22 cellular contexts compared by ENCODE assay signal in the genomic region with DNA sequence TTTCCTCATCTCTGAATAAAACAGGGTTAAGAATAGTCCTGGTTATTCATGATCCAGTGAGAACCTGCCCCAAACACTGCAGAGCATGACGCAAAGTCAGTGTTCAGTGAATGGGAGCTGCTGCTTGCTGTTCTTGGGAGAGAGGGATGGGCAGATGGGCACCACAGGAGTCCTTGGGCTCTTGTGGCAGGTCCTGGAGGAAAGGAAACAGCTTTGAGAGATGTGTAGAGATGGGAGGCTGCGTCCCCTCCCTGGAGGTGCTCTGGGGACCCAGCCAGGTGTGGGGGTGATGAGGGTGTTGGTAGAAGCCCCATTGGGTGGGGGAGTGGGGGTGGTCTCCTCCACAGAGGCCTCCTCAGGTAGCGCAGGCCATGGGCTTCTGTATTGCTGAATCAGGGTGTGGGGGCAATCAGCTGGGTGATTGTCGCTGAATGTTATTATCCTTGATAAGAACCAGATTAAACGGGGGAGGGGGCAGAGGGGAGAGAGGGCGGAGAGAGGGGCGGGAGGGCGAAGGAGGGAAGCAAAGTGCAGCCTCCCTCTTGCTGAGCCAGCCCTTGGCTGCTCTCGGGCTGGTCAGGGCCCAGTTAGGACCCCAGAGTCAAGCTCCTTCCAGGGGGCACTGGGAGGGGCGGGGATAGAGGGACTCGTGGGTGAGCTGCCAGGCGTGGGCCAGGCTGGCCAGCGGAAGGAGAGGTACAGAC. TPM values are rescaled to one million over a fixed set of nuclear protein-coding genes. Genes with fewer than 3 reads are reported as not detected.
DNase-seq lines count a peak whose midpoint lies in the region; TF ChIP-seq lines count a peak whose summit lies in the region.
"Had no signal": no experiment of that assay in that cellular context is flagged by ENCODE, and none has a peak within 500 bp of the region (broad histone marks: within the 10 kb centered on the region; RNA-seq: fewer than 3 reads in every experiment).

No MANE protein-coding gene starts in this region.

- CTCF ChIA-PET in HEK293 (lab: Yijun Ruan, JAX): interaction anchor here (0.6 kb wide), 1 partner anchor 134 kb away, joined by 3 read pairs; no protein-coding TSS in a partner anchor

- DNase-seq in NCI-H524 treated with DMSO at 0.1 percent for 48 hours (lab: John Stamatoyannopoulos, UW): peak; percentile 36
- DNase-seq in cerebellum (ENCODE audit: low spot score): peak; percentile 23
- no peak for DNase-seq in anterior cingulate cortex (lab: John Stamatoyannopoulos, UW)
- DNase-seq in immature natural killer cell: no peak
- no peak for DNase-seq in MM.1S
- DNase-seq: activated CD8-positive, alpha-beta T cell treated with anti-CD3 and anti-CD28 coated beads, Interleukin-2, amount 10 ng/mL, durations not matched to agents 7 days and 5 days; aorta; Calu3; cerebellar nuclear complex; glutamatergic neuron; Kasumi-1; kidney glomerular epithelial cell; NCI-H748 treated with DMSO at 0.1 percent for 48 hours; stimulated activated naive CD4-positive, alpha-beta T cell treated with Interleukin-2 at 50 U/mL for 16 hours; T-helper 17 cell; testis had no signal

- H3K27ac ChIP-seq in HEK293 (ENCODE audit: extremely low read depth, low read depth, low read length) (no peak overlapping the region), MM.1S (ENCODE audit: low read length) (no peak overlapping the region)
- H3K27ac ChIP-seq: C4-2B, neutrophil, testis had no signal

- POLR2A ChIA-PET in HEK293 (lab: Yijun Ruan, JAX): interaction anchor here (0.5 to 0.6 kb wide), 2 partner anchors 22 to 1128 kb away, joined by 4 to 6 read pairs; no protein-coding TSS in a partner anchor

- H3K9me3 Mint-ChIP-seq in immature natural killer cell: no peaks in the 10 kb centered on the region
- H3K9me3 Mint-ChIP-seq: activated naive CD4-positive, alpha-beta T cell treated with anti-CD3 and anti-CD28 coated beads, Interleukin-2, amount 50 U/mL, for 72 hours had no signal

- no peaks in the 10 kb centered on the region for H3K4me1 Mint-ChIP-seq in immature natural killer cell

- H3K79me2 ChIP-seq in MM.1S (ENCODE audit: low read length): no peaks in the 10 kb centered on the region

- peak overlapping the region; percentile 3 for H3K9ac ChIP-seq in mucosa of stomach (ENCODE audit: low read length)
- no peak overlapping the region for H3K9ac ChIP-seq in MM.1S (ENCODE audit: low read length)

- no peak overlapping the region for H3K4me3 Mint-ChIP-seq in immature natural killer cell
- H3K4me3 Mint-ChIP-seq: activated CD8-positive, alpha-beta T cell treated with anti-CD3 and anti-CD28 coated beads, Interleukin-2, amount 10 ng/mL, durations not matched to agents 7 days and 5 days; T-helper 17 cell had no signal

- no peaks in the 10 kb centered on the region for H3K9me2 ChIP-seq in MM.1S (replicated peaks; ENCODE audit: insufficient read depth, low read length)

- TF ChIP-seq CTCF in HEK293 (tag by site-specific recombination; IDR thresholded peaks at IDR 0.05): no peak
- no peak for TF ChIP-seq CTCF in MM.1S (IDR thresholded peaks at IDR 0.05; ENCODE audit: low read length)

- no peak overlapping the region for H2AFZ ChIP-seq in MM.1S (ENCODE audit: low read length)

- H3F3A ChIP-seq in MM.1S (ENCODE audit: insufficient read depth, low read length): no peaks in the 10 kb centered on the region

- H3K27me3 Mint-ChIP-seq in immature natural killer cell (ENCODE audit: low read depth in 3 of 3): peaks cover 0 to 5% (median 1%) of the 10 kb centered on the region in 3 donors

- no peaks in the 10 kb centered on the region for H3K27me3 ChIP-seq in mucosa of stomach (ENCODE audit: control insufficient read depth, insufficient read depth, low read length)
- H3K27me3 ChIP-seq in MM.1S (replicated peaks; ENCODE audit: insufficient read depth, low read length): peaks cover 95% of the 10 kb centered on the region
- H3K27me3 ChIP-seq: testis had no signal

- no peaks in the 10 kb centered on the region for H3K36me3 ChIP-seq in HEK293 (ENCODE audit: control insufficient read depth in 2 of 2, insufficient read depth in 1 of 2, low read length in 2 of 2)
- H3K36me3 ChIP-seq in mucosa of stomach (ENCODE audit: control insufficient read depth, insufficient read depth, low read length): no peaks in the 10 kb centered on the region
- H3K36me3 ChIP-seq in MM.1S (replicated peaks; ENCODE audit: insufficient read depth, low read length): no peaks in the 10 kb centered on the region
- H3K36me3 ChIP-seq: neutrophil, prostate gland had no signal

- H3K36me3 Mint-ChIP-seq in immature natural killer cell: no peaks in the 10 kb centered on the region
- H3K36me3 Mint-ChIP-seq: activated naive CD4-positive, alpha-beta T cell treated with anti-CD3 and anti-CD28 coated beads, Interleukin-2, amount 50 U/mL, for 72 hours had no signal

- H3K4me1 ChIP-seq in HEK293 (ENCODE audit: control insufficient read depth, insufficient read depth, low read length): no peaks in the 10 kb centered on the region
- peaks cover 69% of the 10 kb centered on the region for H3K4me1 ChIP-seq in mucosa of stomach (ENCODE audit: control insufficient read depth, insufficient read depth, low read length)
- H3K4me1 ChIP-seq in MM.1S (ENCODE audit: low read length): no peaks in the 10 kb centered on the region

- H3K9me3 ChIP-seq in HEK293 (ENCODE audit: control insufficient read depth, insufficient read depth, low read depth, low read length): no peaks in the 10 kb centered on the region
- no peaks in the 10 kb centered on the region for H3K9me3 ChIP-seq in mucosa of stomach (ENCODE audit: control insufficient read depth, low read length)
- no peaks in the 10 kb centered on the region for H3K9me3 ChIP-seq in MM.1S (replicated peaks; ENCODE audit: insufficient read depth, low read length)
- H3K9me3 ChIP-seq: neutrophil, prostate gland, testis had no signal

- H4K20me1 ChIP-seq in MM.1S (ENCODE audit: insufficient read depth, low read length): no peaks in the 10 kb centered on the region

- H3K27ac Mint-ChIP-seq in immature natural killer cell: no peak overlapping the region
- H3K27ac Mint-ChIP-seq: activated CD8-positive, alpha-beta T cell treated with anti-CD3 and anti-CD28 coated beads, Interleukin-2, amount 10 ng/mL, durations not matched to agents 7 days and 5 days; T-helper 17 cell had no signal

- H3K4me3 ChIP-seq in HEK293 (ENCODE audit: low read depth, low read length) (no peak overlapping the region), mucosa of stomach (ENCODE audit: low read length) (no peak overlapping the region), MM.1S (ENCODE audit: low read length) (no peak overlapping the region)
- H3K4me3 ChIP-seq: prostate gland, testis had no signal

- no peak overlapping the region for H3K4me2 ChIP-seq in MM.1S (ENCODE audit: low read depth, low read length)

TF ChIP-seq in HEK293, 187 proteins besides CTCF, POLR2A, EP300 and RAD21:
- no peak for TF ChIP-seq KLF7 (tag by site-specific recombination; IDR thresholded peaks at IDR 0.05; ENCODE audit: borderline replicate concordance)
- TF ChIP-seq ZNF221 (tag by site-specific recombination; IDR thresholded peaks at IDR 0.05; ENCODE audit: borderline replicate concordance): no peak
- peak; percentile 40 for TF ChIP-seq EGR2 (tag by site-specific recombination; IDR thresholded peaks at IDR 0.05; ENCODE audit: low read depth)
- TF ChIP-seq ZFHX2 (tag by site-specific recombination; conservative IDR thresholded peaks at IDR 0.05): 0 out of 2 replicates have a peak, but pooled peaks have one; percentile 40
- TF ChIP-seq KLF16 (tag by site-specific recombination; IDR thresholded peaks at IDR 0.05): no peak
- TF ChIP-seq ZNF777 (tag by site-specific recombination; IDR thresholded peaks at IDR 0.05; ENCODE audit: borderline replicate concordance): no peak

RNA-seq across cellular contexts. Expression of a gene that starts 22.9 kb away (rescaled TPM):
- total RNA-seq in cerebellum: 1.7 TPM
- 1 to 10 TPM; 1.0 to 6.5 (median 1.9) TPM for polyA plus RNA-seq in immature natural killer cell

Comparison
In these comparisons a context has a peak if more than half of its experiments do, and no peak if none do; other contexts are left out.
1. DNase-seq: peak in NCI-H524 treated with DMSO at 0.1 percent for 48 hours (single experiment) and cerebellum (single experiment); none in anterior cingulate cortex (0 of 58), immature natural killer cell (0 of 3) and MM.1S (single experiment).